ENCODE assay signal across 8 cellular contexts in genomic region chr17:43418441-43419374, GRCh38. TPM values are rescaled to one million over a fixed set of nuclear protein-coding genes. Genes with fewer than 3 reads are reported as not detected.
DNase-seq lines count a peak whose midpoint lies in the region; ATAC-seq and TF ChIP-seq lines count a peak whose summit lies in the region.

No MANE protein-coding gene starts in this region.

- intact Hi-C loops in posterior vena cava (cut with DNase I) = no loop called here

- TF ChIP-seq CTCF in MM.1S (IDR thresholded peaks at IDR 0.05; ENCODE audit: low read length) = no peak

- no peak overlapping the region for H3K9ac ChIP-seq in MM.1S (ENCODE audit: low read length)

- no peaks in the 10 kb centered on the region for H4K20me1 ChIP-seq in MM.1S (ENCODE audit: insufficient read depth, low read length)

- H3K9me3 ChIP-seq in MM.1S (replicated peaks; ENCODE audit: insufficient read depth, low read length) = no peaks in the 10 kb centered on the region

- peaks cover 71% of the 10 kb centered on the region for H3K27me3 ChIP-seq in MM.1S (replicated peaks; ENCODE audit: insufficient read depth, low read length)

- H2AFZ ChIP-seq in MM.1S (ENCODE audit: low read length) = no peak overlapping the region

- no peak for ATAC-seq in HG03025 (IDR thresholded peaks at IDR 0.05; ENCODE audit: low FRiP score, unreplicated experiment)

- H3K27ac ChIP-seq in MM.1S (ENCODE audit: low read length) = no peak overlapping the region

- H3K4me2 ChIP-seq in MM.1S (ENCODE audit: low read depth, low read length) = no peak overlapping the region

- DNase-seq in AG20443 (ENCODE audit: low spot score) = peak; percentile 93
- DNase-seq in M059J (ENCODE audit: low read depth) = peak; percentile 93
- peak; percentile 54 for DNase-seq in SHP77 treated with DMSO at 0.1 percent for 48 hours (lab: John Stamatoyannopoulos, UW)
- DNase-seq in fibroblast of gingiva (ENCODE audit: low read depth) = peak; percentile 81
- DNase-seq in posterior vena cava (ENCODE audit: low spot score) = peak; percentile 91
- DNase-seq in MM.1S = no peak
- no peak for DNase-seq in SKM-1 treated with dmso at 0.1 percent for 144 hours (lab: John Stamatoyannopoulos, UW; ENCODE audit: unreplicated experiment)

- H3K36me3 ChIP-seq in MM.1S (replicated peaks; ENCODE audit: insufficient read depth, low read length) = no peaks in the 10 kb centered on the region

- no peaks in the 10 kb centered on the region for H3K4me1 ChIP-seq in MM.1S (ENCODE audit: low read length)

- no peaks in the 10 kb centered on the region for H3K79me2 ChIP-seq in MM.1S (ENCODE audit: low read length)

- no peak overlapping the region for H3K4me3 ChIP-seq in MM.1S (ENCODE audit: low read length)

- no peaks in the 10 kb centered on the region for H3K9me2 ChIP-seq in MM.1S (replicated peaks; ENCODE audit: insufficient read depth, low read length)

- no peaks in the 10 kb centered on the region for H3F3A ChIP-seq in MM.1S (ENCODE audit: insufficient read depth, low read length)

RNA-seq across cellular contexts. Expression of gene ARL4D, which starts 19.9 kb away (rescaled TPM):
- total RNA-seq in M059J (2014; rRNA removed; shearing (Covaris generic)) = 15.1 and 18.4 TPM in 2 replicates
- total RNA-seq in posterior vena cava = 10 to 100 TPM; 16.1 to 24.3 TPM

Comparison
In these comparisons a context has a peak if more than half of its experiments do, and no peak if none do; other contexts are left out.
1. DNase-seq: peak in AG20443 (single experiment), M059J (single experiment), SHP77 treated with DMSO at 0.1 percent for 48 hours (single experiment), fibroblast of gingiva (single experiment) and posterior vena cava (single experiment); none in MM.1S (single experiment) and SKM-1 treated with dmso at 0.1 percent for 144 hours (single experiment).